In the genomic region with DNA sequence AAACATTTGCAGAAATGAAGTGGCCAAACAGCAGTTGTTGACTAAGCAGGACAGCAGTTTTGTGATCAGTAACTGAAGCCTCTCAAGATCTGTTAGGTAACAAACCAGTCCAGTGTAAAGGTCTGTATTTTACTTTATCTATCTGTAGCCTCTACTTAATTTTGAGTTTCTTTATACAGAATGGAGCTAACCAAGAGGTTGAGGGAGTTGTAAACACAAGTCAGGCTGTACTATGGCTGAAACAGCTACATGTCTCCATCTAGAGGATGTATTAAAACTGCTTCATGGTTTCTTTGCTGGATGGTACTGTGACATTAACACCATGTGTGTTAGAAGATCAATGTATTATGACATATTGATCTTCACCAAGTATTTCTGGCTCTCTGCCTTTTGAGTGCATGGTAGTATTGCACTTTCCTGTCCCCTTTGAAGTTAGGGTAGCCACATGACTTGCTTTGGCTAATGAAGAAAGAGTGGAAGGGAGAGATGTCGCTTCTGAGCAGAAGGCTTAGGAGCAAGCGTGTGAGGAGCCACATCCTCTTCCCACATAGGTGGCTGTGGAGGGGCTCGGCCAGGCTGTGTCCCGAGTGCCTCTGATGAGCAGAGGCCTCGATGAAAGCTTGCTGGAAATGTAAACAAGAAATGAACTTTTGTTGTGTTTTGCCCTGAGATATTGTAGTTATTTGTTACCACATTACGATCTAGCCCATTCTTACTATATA, we compare ENCODE assay signal across 8 cellular contexts.
DNase-seq lines count a peak whose midpoint lies in the region; ATAC-seq and TF ChIP-seq lines count a peak whose summit lies in the region.

No MANE protein-coding gene starts in this region.

- no peak overlapping the region for H3K23ac ChIP-seq in IMR-90 (ENCODE audit: low read depth, low read length)

- no peak overlapping the region for H3K4me3 Mint-ChIP-seq in activated CD4-positive, alpha-beta memory T cell treated with anti-CD3 and anti-CD28 coated beads for 36 hours

- H3K27me3 ChIP-seq in IMR-90 (ENCODE audit: control insufficient read depth, insufficient read depth, low read length) (peaks cover 4% of the 10 kb centered on the region; the same call in 1 of the 2 replicates), SU-DHL-6 (ENCODE audit: low read length) (no peaks in the 10 kb centered on the region)

- TF ChIP-seq POLR2A in IMR-90 (IDR thresholded peaks at IDR 0.05; ENCODE audit: low read depth, low read length) = no peak

- no peak overlapping the region for H3K27ac Mint-ChIP-seq in activated CD4-positive, alpha-beta memory T cell treated with anti-CD3 and anti-CD28 coated beads for 36 hours

- H3K9ac ChIP-seq in IMR-90 (ENCODE audit: low read depth, low read length) (no peak overlapping the region), SU-DHL-6 (ENCODE audit: low read length) (no peak overlapping the region)

- H2BK120ac ChIP-seq in IMR-90 (ENCODE audit: low read depth, low read length) = 0 out of 2 replicates have a peak overlapping the region, but pooled peaks have one; percentile 15

- no peaks in the 10 kb centered on the region for H3K9me3 Mint-ChIP-seq in activated CD4-positive, alpha-beta memory T cell treated with anti-CD3 and anti-CD28 coated beads for 36 hours

- POLR2A ChIA-PET in IMR-90 (lab: Charles Lee; ENCODE audit: unreplicated experiment) = no interaction called here
- POLR2A ChIA-PET in activated CD4-positive, alpha-beta memory T cell treated with anti-CD3 and anti-CD28 coated beads for 36 hours (lab: Charles Lee) = interaction anchor here (0.5 kb wide), 1 partner anchor 111 kb away, joined by 3 read pairs; no protein-coding TSS in a partner anchor

- H3F3A ChIP-seq in SU-DHL-6 (ENCODE audit: insufficient read depth) = no peaks in the 10 kb centered on the region

- no peaks in the 10 kb centered on the region for H3K79me2 ChIP-seq in SU-DHL-6 (ENCODE audit: insufficient read depth, low read length)

- no peak overlapping the region for H2BK5ac ChIP-seq in IMR-90 (ENCODE audit: low read depth, low read length, poor library complexity, severe bottlenecking)

- no peak overlapping the region for H2AK5ac ChIP-seq in IMR-90 (ENCODE audit: low read depth, low read length)

- H3K36me3 ChIP-seq in IMR-90 (ENCODE audit: control insufficient read depth, insufficient read depth, low read length) (no peaks in the 10 kb centered on the region), SU-DHL-6 (ENCODE audit: low read length) (no peaks in the 10 kb centered on the region)

- CTCF ChIA-PET in IMR-90 (lab: Yijun Ruan, JAX) = interaction anchor here (0.6 to 1.5 kb wide), 12 partner anchors 9 to 458 kb away, joined by 3 to 6 read pairs (median 3); no protein-coding TSS in a partner anchor
- CTCF ChIA-PET in activated CD4-positive, alpha-beta memory T cell treated with anti-CD3 and anti-CD28 coated beads for 36 hours (lab: Charles Lee) = interaction anchor here (0.6 to 3.3 kb wide), 21 partner anchors 9 to 1341 kb away, joined by 3 to 37 read pairs (median 4); a partner anchor contains a TSS

- H3K4ac ChIP-seq in IMR-90 (ENCODE audit: low read depth, low read length) = no peak overlapping the region

- H3K36me3 Mint-ChIP-seq in activated CD4-positive, alpha-beta memory T cell treated with anti-CD3 and anti-CD28 coated beads for 36 hours = no peaks in the 10 kb centered on the region

- peak; percentile 85 for TF ChIP-seq RAD21 in IMR-90 (IDR thresholded peaks at IDR 0.05; ENCODE audit: low read length)

- H2AK9ac ChIP-seq in IMR-90 (replicated peaks; ENCODE audit: low read depth, low read length, poor library complexity) = no peak overlapping the region

- DNase-seq in NCI-H2107 treated with DMSO at 0.1 percent for 48 hours (lab: John Stamatoyannopoulos, UW; ENCODE audit: unreplicated experiment) (peak; percentile 21), NCI-H2107 (lab: John Stamatoyannopoulos, UW) (no peak), IMR-90 (peak; percentile 76), foreskin fibroblast (peak; percentile 60 to 81), sciatic nerve (ENCODE audit: low spot score) (no peak)
- no peak for DNase-seq in activated CD4-positive, alpha-beta memory T cell treated with anti-CD3 and anti-CD28 coated beads for 36 hours

- peaks cover 4% of the 10 kb centered on the region; the same call in 1 of the 2 replicates for H3K9me1 ChIP-seq in IMR-90 (ENCODE audit: insufficient read depth, low read length)

- peak overlapping the region; percentile 37; the same call in 1 of the 2 replicates for H2BK20ac ChIP-seq in IMR-90 (ENCODE audit: low read depth, low read length)

- H3K4me1 ChIP-seq in IMR-90 (ENCODE audit: control insufficient read depth, insufficient read depth, low read length) = peaks cover 9% of the 10 kb centered on the region

- no CpG with 5 or more reads among the region's 6 CpGs for WGBS in IMR-90 (ENCODE audit: extremely low coverage in 2 of 2, insufficient read length in 1 of 2), 2 experiments

- ATAC-seq in GM21576 (IDR thresholded peaks at IDR 0.05; ENCODE audit: unreplicated experiment) (peak; percentile 94), IMR-90 (ENCODE audit: low read depth) (peak; percentile 59), sciatic nerve (peak; percentile 90)

- dilution Hi-C loops in IMR-90 (cut with HindIII; ENCODE audit: low sequenced_read_pairs, unreplicated experiment) = no loop called here

- no peak overlapping the region for H4K5ac ChIP-seq in IMR-90 (ENCODE audit: low read depth, low read length)

- peaks cover 1% of the 10 kb centered on the region for H3K27me3 Mint-ChIP-seq in activated CD4-positive, alpha-beta memory T cell treated with anti-CD3 and anti-CD28 coated beads for 36 hours

- H3K14ac ChIP-seq in IMR-90 (replicated peaks; ENCODE audit: low read depth, low read length) = no peak overlapping the region

- H4K91ac ChIP-seq in IMR-90 (ENCODE audit: insufficient read depth, low read depth, low read length) = no peak overlapping the region

- no peaks in the 10 kb centered on the region for H3K9me2 ChIP-seq in SU-DHL-6 (replicated peaks; ENCODE audit: insufficient read depth, low read length)

- intact Hi-C loops in IMR-90 (cut with micrococcal nuclease) (loop anchor here (1.0 to 2.0 kb wide), 3 partner anchors 211 to 264 kb away; a partner anchor contains a TSS), sciatic nerve (cut with DNase I) (loop anchor here (10.0 kb wide), 1 partner anchor 214 kb away; no protein-coding TSS in a partner anchor)
- intact Hi-C loops in activated CD4-positive, alpha-beta memory T cell treated with anti-CD3 and anti-CD28 coated beads for 36 hours (cut with micrococcal nuclease) = loop anchor here (1.0 to 2.0 kb wide), 3 partner anchors 96 to 264 kb away; a partner anchor contains a TSS

- in situ Hi-C loops in IMR-90 (cut with MboI; ENCODE audit: low sequenced_read_pairs) = loop anchor here (5.0 kb wide), 1 partner anchor 211 kb away; no protein-coding TSS in a partner anchor

- BruUV-seq in IMR-90 (replicated peaks; lab: Mats Ljungman, UMichigan) = no TSS peak

- peaks cover 2% of the 10 kb centered on the region; the same call in 1 of the 2 replicates for H3K9me3 ChIP-seq in IMR-90 (ENCODE audit: control insufficient read depth, insufficient read depth, low read length)
- H3K9me3 ChIP-seq in SU-DHL-6 (ENCODE audit: insufficient read depth, low read length) = no peaks in the 10 kb centered on the region

- H2AFZ ChIP-seq in IMR-90 (replicated peaks; ENCODE audit: low read length, poor library complexity) = no peak overlapping the region
- H2AFZ ChIP-seq in SU-DHL-6 (ENCODE audit: low read depth, low read length, severe bottlenecking) = peak overlapping the region; percentile 20

- peaks cover 29% of the 10 kb centered on the region for H3K4me1 Mint-ChIP-seq in activated CD4-positive, alpha-beta memory T cell treated with anti-CD3 and anti-CD28 coated beads for 36 hours (ENCODE audit: low read depth)

- no peak overlapping the region for H3K4me3 ChIP-seq in IMR-90 (ENCODE audit: insufficient read depth, low read depth, low read length)
- H3K4me3 ChIP-seq in SU-DHL-6 (ENCODE audit: insufficient read depth, low read length, poor library complexity, severe bottlenecking) = no peak overlapping the region
- no peak overlapping the region for H3K4me3 ChIP-seq in foreskin fibroblast (ENCODE audit: low read depth in 1 of 2, low read length in 2 of 2)

- H4K8ac ChIP-seq in IMR-90 (ENCODE audit: low read depth in 2 of 2, low read length in 2 of 2) = 0 out of 4 replicates have a peak overlapping the region, but pooled peaks of 1 of the 2 experiments have one; percentile 14

- no peak overlapping the region; the same call in 1 of the 2 replicates for H3K4me2 ChIP-seq in IMR-90 (ENCODE audit: low read depth, low read length)
- H3K4me2 ChIP-seq in SU-DHL-6 (ENCODE audit: low read depth, low read length, poor library complexity, severe bottlenecking) = no peak overlapping the region

- H3K79me1 ChIP-seq in IMR-90 (ENCODE audit: low read depth in 1 of 2, low read length in 2 of 2) = no peaks in the 10 kb centered on the region

- H3K27ac ChIP-seq in IMR-90 (ENCODE audit: insufficient read depth, low read length) (no peak overlapping the region), SU-DHL-6 (ENCODE audit: low read depth, low read length) (no peak overlapping the region)

- H4K20me1 ChIP-seq in IMR-90 (ENCODE audit: insufficient read depth, low read length) (no peaks in the 10 kb centered on the region), SU-DHL-6 (ENCODE audit: low read depth, low read length) (no peaks in the 10 kb centered on the region)

- TF ChIP-seq CTCF in IMR-90 (conservative IDR thresholded peaks at IDR 0.05; ENCODE audit: low read depth, low read length) = peak; percentile 83
- TF ChIP-seq CTCF in SU-DHL-6 (IDR thresholded peaks at IDR 0.05; ENCODE audit: insufficient read depth, low read length, poor library complexity, severe bottlenecking) = peak; percentile 55
- TF ChIP-seq CTCF in foreskin fibroblast (IDR thresholded peaks at IDR 0.05; ENCODE audit: low read depth, low read length) = peak; percentile 56

- H3K56ac ChIP-seq in IMR-90 (ENCODE audit: extremely low read depth, insufficient read depth, low read length) = no peak overlapping the region

- peak overlapping the region; percentile 32; the same call in 1 of the 2 replicates for H3K18ac ChIP-seq in IMR-90 (ENCODE audit: low read depth, low read length)

- H2BK15ac ChIP-seq in IMR-90 (ENCODE audit: low read depth, low read length) = 0 out of 3 replicates have a peak overlapping the region, but pooled peaks have one; percentile 30

TF ChIP-seq in IMR-90, 13 proteins besides CTCF, POLR2A, EP300 and RAD21:
- no peak for TF ChIP-seq MAFK (IDR thresholded peaks at IDR 0.05; ENCODE audit: low read depth, low read length)
- peak; percentile 79 for TF ChIP-seq SMC3 (IDR thresholded peaks at IDR 0.05; ENCODE audit: low read depth, low read length)

Comparison
In these comparisons a context has a peak if more than half of its experiments do, and no peak if none do; other contexts are left out.
1. DNase-seq: peak in NCI-H2107 treated with DMSO at 0.1 percent for 48 hours (single experiment), IMR-90 (single experiment) and foreskin fibroblast (2 of 2); none in NCI-H2107 (single experiment), sciatic nerve (single experiment) and activated CD4-positive, alpha-beta memory T cell treated with anti-CD3 and anti-CD28 coated beads for 36 hours (single experiment).
2. Peak in every context shown above with its lines, with median percentiles within 50 percentile points of each other: ATAC-seq and CTCF ChIP-seq.